18 cellular contexts compared by ENCODE assay signal in the genomic region with DNA sequence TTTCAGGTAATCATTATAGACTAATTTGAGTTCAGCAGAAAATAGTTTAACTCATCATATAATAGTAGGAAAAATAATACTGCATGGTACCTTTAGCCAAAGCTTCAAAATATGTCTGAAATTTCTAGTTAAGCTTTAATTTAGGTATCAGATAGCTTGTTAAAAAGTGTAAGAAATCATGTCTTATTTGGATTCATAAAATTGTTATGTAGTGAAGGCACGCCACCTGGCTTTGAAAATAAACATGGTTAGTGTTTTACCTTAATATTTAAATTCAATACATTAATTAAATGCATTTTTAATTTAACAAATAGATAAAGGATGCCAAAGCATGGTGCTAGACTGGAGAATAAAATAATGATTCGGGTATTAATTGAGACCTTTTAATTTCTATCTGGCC.
DNase-seq lines count a peak whose midpoint lies in the region; ATAC-seq and TF ChIP-seq lines count a peak whose summit lies in the region.
"Had no signal": no experiment of that assay in that cellular context is flagged by ENCODE, and none has a peak within 500 bp of the region (broad histone marks: within the 10 kb centered on the region; RNA-seq: fewer than 3 reads in every experiment).

No MANE protein-coding gene starts in this region.

- H3K9me3 ChIP-seq in adipocyte (ENCODE audit: control insufficient read depth, low read length) (no peaks in the 10 kb centered on the region), MG63 (no peaks in the 10 kb centered on the region), SJCRH30 (replicated peaks) (no peaks in the 10 kb centered on the region)
- H3K9me3 ChIP-seq: Peyer's patch, uterus had no signal

- no peak overlapping the region for H3K9ac ChIP-seq in adipocyte (ENCODE audit: low read length)

- no peaks in the 10 kb centered on the region for H3K36me3 ChIP-seq in adipocyte (ENCODE audit: control insufficient read depth, insufficient read depth, low read length, severe bottlenecking)
- no peaks in the 10 kb centered on the region for H3K36me3 ChIP-seq in MG63
- no peaks in the 10 kb centered on the region for H3K36me3 ChIP-seq in SJCRH30
- H3K36me3 ChIP-seq: Peyer's patch, uterus had no signal

- ATAC-seq in foreskin keratinocyte (no peak), HG03039 (IDR thresholded peaks at IDR 0.05; ENCODE audit: unreplicated experiment) (no peak)
- ATAC-seq: natural killer cell treated with Interleukin-12 subunit alpha and Interleukin-12 subunit beta and Interleukin-15 and Interleukin-18, amount 100 ng/mL, for 72 hours had no signal

- H3K4me3 ChIP-seq in adipocyte (ENCODE audit: low read length) (no peak overlapping the region), MG63 (no peak overlapping the region), SJCRH30 (no peak overlapping the region)
- H3K4me3 ChIP-seq: Peyer's patch, uterus had no signal

- H3K4me1 ChIP-seq in adipocyte (ENCODE audit: control insufficient read depth, insufficient read depth, low read length) = peaks cover 5% of the 10 kb centered on the region
- peaks cover 8% of the 10 kb centered on the region for H3K4me1 ChIP-seq in foreskin keratinocyte
- no peaks in the 10 kb centered on the region for H3K4me1 ChIP-seq in SJCRH30
- H3K4me1 ChIP-seq: Peyer's patch, uterus had no signal

- H3K27ac ChIP-seq in 22Rv1 (no peak overlapping the region), foreskin keratinocyte (no peak overlapping the region), SJCRH30 (no peak overlapping the region)
- H3K27ac ChIP-seq: Peyer's patch, uterus had no signal

- DNase-seq in HT-29 (ENCODE audit: low spot score) (peak; percentile 1), adipocyte (ENCODE audit: low read depth) (peak; percentile 6), foreskin keratinocyte (no peak), MG63 (no peak), SJCRH30 (no peak), MV-4-11 (lab: John Stamatoyannopoulos, UW) (no peak)
- DNase-seq: activated CD4-positive, alpha-beta T cell treated with anti-CD3 and anti-CD28 coated beads for 4 hours; activated naive CD8-positive, alpha-beta T cell treated with anti-CD3 and anti-CD28 coated beads, Interleukin-2, amount 10 ng/mL, durations not matched to agents 7 days and 5 days; DMS79; erythroblast; mesendoderm; NCI-H1436; Peyer's patch; stimulated activated CD8-positive, alpha-beta memory T cell treated with anti-CD3 and anti-CD28 coated beads, Interleukin-4, amount 100 ng/mL, for 48 hours; uterus had no signal

- TF ChIP-seq CTCF in 22Rv1 (IDR thresholded peaks at IDR 0.05) (peak; percentile 32), foreskin keratinocyte (conservative IDR thresholded peaks at IDR 0.05) (peak; percentile 60)

- H3K27me3 ChIP-seq in adipocyte (replicated peaks; ENCODE audit: control insufficient read depth, insufficient read depth, low read length) = no peaks in the 10 kb centered on the region
- H3K27me3 ChIP-seq in foreskin keratinocyte = no peaks in the 10 kb centered on the region
- H3K27me3 ChIP-seq in MG63 = no peaks in the 10 kb centered on the region
- H3K27me3 ChIP-seq in SJCRH30 = no peaks in the 10 kb centered on the region
- H3K27me3 ChIP-seq: Peyer's patch, uterus had no signal

Comparison
In these comparisons a context has a peak if more than half of its experiments do, and no peak if none do; other contexts are left out.
1. DNase-seq: peak in HT-29 (single experiment) and adipocyte (single experiment); none in foreskin keratinocyte (0 of 2), MG63 (single experiment), SJCRH30 (0 of 2) and MV-4-11 (single experiment).